In genomic region chr2:37231251-37232130, GRCh38 we compare ENCODE assay signal across 1 cellular context.
A peak's percentile ranks its signal among the peaks of the same experiment; 100 is the strongest.
TF ChIP-seq lines count a peak whose summit lies in the region.

Gene CEBPZ (minus strand): TSS chr2:37231596. CDS start chr2:37231567, 29 bp downstream.
Gene NDUFAF7 (plus strand): TSS chr2:37231658. CDS start chr2:37231706, 48 bp downstream.

TF ChIP-seq in HepG2, 621 proteins besides CTCF, POLR2A, EP300 and RAD21 (continued from another document and continues in another):
- TF ChIP-seq AKNA (CRISPR knock-in tag; IDR thresholded peaks at IDR 0.05; ENCODE audit: borderline replicate concordance) (no peak; the same call in 1 of the 2 replicates), ELF4 (CRISPR knock-in tag; IDR thresholded peaks at IDR 0.05; ENCODE audit: borderline replicate concordance) (peak; percentile 90; the same call in 1 of the 2 replicates), SRSF9 (IDR thresholded peaks at IDR 0.05; ENCODE audit: borderline replicate concordance, insufficient read depth, low read depth, low read length, poor library complexity, severe bottlenecking) (no peak), FUBP1 (CRISPR knock-in tag; IDR thresholded peaks at IDR 0.05; ENCODE audit: borderline replicate concordance) (0 out of 2 replicates have a peak, but pooled peaks have one; percentile 25), ZNF281 (CRISPR knock-in tag; IDR thresholded peaks at IDR 0.05; ENCODE audit: borderline replicate concordance) (peak; percentile 46; the same call in 1 of the 2 replicates), PHF20 (CRISPR knock-in tag; IDR thresholded peaks at IDR 0.05) (peak; percentile 94), ZNF543 (CRISPR knock-in tag; IDR thresholded peaks at IDR 0.05) (peak; percentile 88), ZNF740 (CRISPR knock-in tag; IDR thresholded peaks at IDR 0.05) (0 out of 2 replicates have a peak, but pooled peaks have one; percentile 13), MYNN (CRISPR knock-in tag; IDR thresholded peaks at IDR 0.05; ENCODE audit: low read depth) (no peak; the same call in 1 of the 2 replicates), ZNF296 (CRISPR knock-in tag; conservative IDR thresholded peaks at IDR 0.05) (peak; percentile 93), PBX2 (CRISPR knock-in tag; IDR thresholded peaks at IDR 0.05) (no peak), NCOA5 (CRISPR knock-in tag; IDR thresholded peaks at IDR 0.05) (no peak), GZF1 (CRISPR knock-in tag; IDR thresholded peaks at IDR 0.05) (peak; percentile 86; the same call in 1 of the 2 replicates), EED (CRISPR knock-in tag; IDR thresholded peaks at IDR 0.05) (0 out of 2 replicates have a peak, but pooled peaks have one; percentile 71), ZBTB37 (CRISPR knock-in tag; IDR thresholded peaks at IDR 0.05) (peak; percentile 29; the same call in 1 of the 2 replicates), ZIK1 (CRISPR knock-in tag; IDR thresholded peaks at IDR 0.05; ENCODE audit: borderline replicate concordance, low read depth) (peak; percentile 68; the same call in 1 of the 2 replicates), TCF7L2 (IDR thresholded peaks at IDR 0.05; ENCODE audit: low read depth, low read length) (no peak), PLRG1 (conservative IDR thresholded peaks at IDR 0.05) (no peak), TCF12 (IDR thresholded peaks at IDR 0.05) (no peak), TCF12 (CRISPR knock-in tag; IDR thresholded peaks at IDR 0.05) (0 out of 2 replicates have a peak, but pooled peaks have one; percentile 14), MED13 (CRISPR knock-in tag; IDR thresholded peaks at IDR 0.05) (peak; percentile 90; the same call in 1 of the 2 replicates), GATAD1 (CRISPR knock-in tag; IDR thresholded peaks at IDR 0.05) (peak; percentile 95), ZNF382 (CRISPR knock-in tag; IDR thresholded peaks at IDR 0.05; ENCODE audit: borderline replicate concordance) (no peak), KDM1A (CRISPR knock-in tag; IDR thresholded peaks at IDR 0.05) (no peak), FOSL1 (CRISPR knock-in tag; IDR thresholded peaks at IDR 0.05; ENCODE audit: borderline replicate concordance) (no peak), JUND (CRISPR knock-in tag; IDR thresholded peaks at IDR 0.05) (peak; percentile 57; the same call in 1 of the 2 replicates), ZBTB38 (CRISPR knock-in tag; IDR thresholded peaks at IDR 0.05) (no peak; the same call in 1 of the 2 replicates), MLXIP (CRISPR knock-in tag; IDR thresholded peaks at IDR 0.05; ENCODE audit: borderline replicate concordance) (peak; percentile 20; the same call in 1 of the 2 replicates), MTF2 (CRISPR knock-in tag; IDR thresholded peaks at IDR 0.05; ENCODE audit: borderline replicate concordance) (no peak), MZF1 (CRISPR knock-in tag; IDR thresholded peaks at IDR 0.05; ENCODE audit: borderline replicate concordance) (peak; percentile 29; the same call in 1 of the 2 replicates), ZNF256 (CRISPR knock-in tag; conservative IDR thresholded peaks at IDR 0.05) (peak; percentile 70; the same call in 1 of the 2 replicates), ZNF337 (CRISPR knock-in tag; IDR thresholded peaks at IDR 0.05; ENCODE audit: borderline replicate concordance, low read depth) (peak; percentile 94; the same call in 1 of the 2 replicates), ZNF33B (CRISPR knock-in tag; IDR thresholded peaks at IDR 0.05) (peak; percentile 86; the same call in 1 of the 2 replicates), ZNF75D (CRISPR knock-in tag; IDR thresholded peaks at IDR 0.05; ENCODE audit: borderline replicate concordance) (no peak), KAT2B (IDR thresholded peaks at IDR 0.05; ENCODE audit: borderline replicate concordance, low read depth, low read length) (no peak), RNF2 (conservative IDR thresholded peaks at IDR 0.05; ENCODE audit: low read depth) (peak; percentile 89), ZNF580 (CRISPR knock-in tag; IDR thresholded peaks at IDR 0.05; ENCODE audit: borderline replicate concordance, low read depth) (peak; percentile 94), ZNF703 (CRISPR knock-in tag; IDR thresholded peaks at IDR 0.05; ENCODE audit: borderline replicate concordance) (peak; percentile 88; the same call in 1 of the 2 replicates), ATF3 (CRISPR knock-in tag; IDR thresholded peaks at IDR 0.05) (peak; percentile 63; the same call in 1 of the 2 replicates), ZNF879 (CRISPR knock-in tag; IDR thresholded peaks at IDR 0.05) (peak; percentile 95), ZNF251 (CRISPR knock-in tag; IDR thresholded peaks at IDR 0.05) (no peak), AKAP8 (CRISPR knock-in tag; IDR thresholded peaks at IDR 0.05) (0 out of 2 replicates have a peak, but pooled peaks have one; percentile 29), ZNF556 (CRISPR knock-in tag; IDR thresholded peaks at IDR 0.05; ENCODE audit: borderline replicate concordance) (peak; percentile 80; the same call in 1 of the 2 replicates), MNT (IDR thresholded peaks at IDR 0.05) (peak; percentile 47), JARID2 (CRISPR knock-in tag; IDR thresholded peaks at IDR 0.05; ENCODE audit: insufficient replicate concordance) (no peak)
